ENCODE assay signal across 12 cellular contexts in genomic region chr18:76589309-76589708, GRCh38.
DNase-seq lines count a peak whose midpoint lies in the region; ATAC-seq, FAIRE-seq and TF ChIP-seq lines count a peak whose summit lies in the region.
"Had no signal": no experiment of that assay in that cellular context is flagged by ENCODE, and none has a peak within 500 bp of the region (broad histone marks: within the 10 kb centered on the region; RNA-seq: fewer than 3 reads in every experiment).

No MANE protein-coding gene starts in this region.

- H3K4me3 Mint-ChIP-seq in neural crest cell = peak overlapping the region; percentile 76
- H3K4me3 Mint-ChIP-seq: activated CD8-positive, alpha-beta memory T cell treated with anti-CD3 and anti-CD28 coated beads, Interleukin-2, amount 10 ng/mL, durations not matched to agents 7 days and 5 days; T-helper 17 cell had no signal

- DNase-seq in CD1c-positive myeloid dendritic cell (ENCODE audit: extremely low spot score) (peak; percentile 38), NCI-H1436 treated with DMSO at 0.1 percent for 48 hours (lab: John Stamatoyannopoulos, UW) (peak; percentile 32), dorsolateral prefrontal cortex (no peak), neural crest cell (ENCODE audit: low read depth, low spot score) (no peak), D721Med (ENCODE audit: insufficient read length, low spot score) (no peak), left lobe of liver (ENCODE audit: low spot score) (no peak)
- DNase-seq: activated CD8-positive, alpha-beta memory T cell treated with anti-CD3 and anti-CD28 coated beads, Interleukin-2, amount 10 ng/mL, durations not matched to agents 7 days and 5 days; C1 segment of cervical spinal cord; NCI-H1092; T-helper 17 cell had no signal

- peaks cover 0 to 12% (median 0%) of the 10 kb centered on the region in 3 donors for H3K4me1 ChIP-seq in gastroesophageal sphincter

- H3K36me3 ChIP-seq in gastroesophageal sphincter = no peaks in the 10 kb centered on the region

- H3K4me3 ChIP-seq in dorsolateral prefrontal cortex (peak overlapping the region in 37 of 59 donors; percentile 0 to 59 (median 41)), gastroesophageal sphincter (peak overlapping the region in 1 of 2 donors; percentile 38)

- H3K36me3 Mint-ChIP-seq in neural crest cell (ENCODE audit: low read depth) = no peaks in the 10 kb centered on the region
- H3K36me3 Mint-ChIP-seq: activated CD8-positive, alpha-beta memory T cell treated with anti-CD3 and anti-CD28 coated beads, Interleukin-2, amount 10 ng/mL, durations not matched to agents 7 days and 5 days had no signal

- H3K4me1 Mint-ChIP-seq in neural crest cell = peaks cover 29% of the 10 kb centered on the region
- H3K4me1 Mint-ChIP-seq: activated CD8-positive, alpha-beta memory T cell treated with anti-CD3 and anti-CD28 coated beads, Interleukin-2, amount 10 ng/mL, durations not matched to agents 7 days and 5 days had no signal

- H3K27me3 ChIP-seq in dorsolateral prefrontal cortex (peaks cover 0 to 46% (median 19%) of the 10 kb centered on the region in 45 donors), gastroesophageal sphincter (peaks cover 20% of the 10 kb centered on the region)

- ATAC-seq in gastroesophageal sphincter (no peak), HG03139 (IDR thresholded peaks at IDR 0.05; ENCODE audit: unreplicated experiment) (no peak), left lobe of liver (no peak)
- ATAC-seq: activated CD8-positive, alpha-beta memory T cell treated with anti-CD3 and anti-CD28 coated beads, Interleukin-2, amount 10 ng/mL, durations not matched to agents 7 days and 5 days; T-helper 17 cell had no signal

- TF ChIP-seq EP300 in gastroesophageal sphincter (IDR thresholded peaks at IDR 0.05) = no peak

- TF ChIP-seq CTCF in dorsolateral prefrontal cortex (IDR thresholded peaks at IDR 0.05 in 54 of 56, conservative IDR thresholded peaks at IDR 0.05 in 2 of 56; ENCODE audit: low read depth in 1 of 56, partially characterized antibody in 56 of 56) (no peak), neural crest cell (conservative IDR thresholded peaks at IDR 0.05) (no peak), gastroesophageal sphincter (IDR thresholded peaks at IDR 0.05) (no peak), D721Med (IDR thresholded peaks at IDR 0.05; ENCODE audit: insufficient read depth, missing control alignments) (no peak)

- intact Hi-C loops in dorsolateral prefrontal cortex (cut with DNase I) = no loop called here

- H3K9me3 Mint-ChIP-seq in neural crest cell = peaks cover 2% of the 10 kb centered on the region

- TF ChIP-seq POLR2A in gastroesophageal sphincter (IDR thresholded peaks at IDR 0.05) = no peak

- 27 to 67% methylated on average over 1 of the region's 1 CpG for WGBS in gastroesophageal sphincter (ENCODE audit: low coverage in 1 of 2), 2 donors

- FAIRE-seq in D721Med (lab: Jason Lieb, UNC) = no peak

- H3K27ac Mint-ChIP-seq in neural crest cell (ENCODE audit: unreplicated experiment) = no peak overlapping the region
- H3K27ac Mint-ChIP-seq: activated CD8-positive, alpha-beta memory T cell treated with anti-CD3 and anti-CD28 coated beads, Interleukin-2, amount 10 ng/mL, durations not matched to agents 7 days and 5 days; T-helper 17 cell had no signal

- H3K27ac ChIP-seq in dorsolateral prefrontal cortex = no peak overlapping the region
- H3K27ac ChIP-seq in gastroesophageal sphincter = no peak overlapping the region

- H3K27me3 Mint-ChIP-seq in neural crest cell (ENCODE audit: low read depth) = no peaks in the 10 kb centered on the region

- H3K9me3 ChIP-seq in gastroesophageal sphincter = no peaks in the 10 kb centered on the region

Comparison
In these comparisons a context has a peak if more than half of its experiments do, and no peak if none do; other contexts are left out.
1. DNase-seq: peak in CD1c-positive myeloid dendritic cell (single experiment) and NCI-H1436 treated with DMSO at 0.1 percent for 48 hours (single experiment); none in dorsolateral prefrontal cortex (0 of 10), neural crest cell (single experiment), D721Med (single experiment) and left lobe of liver (single experiment).